In the genomic region with DNA sequence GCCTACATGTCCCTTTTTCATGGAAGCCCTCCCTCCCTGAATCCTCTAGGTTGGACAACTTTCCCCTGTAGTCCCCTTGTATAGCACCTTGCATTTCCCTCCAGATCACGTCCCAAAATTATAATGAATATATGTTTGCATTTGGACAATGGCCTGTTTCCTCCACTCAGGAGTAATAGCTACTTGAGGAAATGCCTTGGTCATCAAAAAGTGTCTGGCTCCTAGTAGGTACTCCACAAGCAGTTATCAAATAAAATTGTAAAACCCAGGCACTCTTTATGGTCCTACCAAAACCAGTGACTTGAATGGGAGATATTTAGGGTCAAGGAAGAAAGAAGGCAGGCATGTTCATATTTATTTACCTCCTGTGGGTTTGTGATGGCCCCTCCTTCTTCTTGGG, we compare ENCODE assay signal across 23 cellular contexts. TPM values are rescaled to one million over a fixed set of nuclear protein-coding genes. Genes with fewer than 3 reads are reported as not detected.
A peak's percentile ranks its signal among the peaks of the same experiment; 100 is the strongest.
DNase-seq lines count a peak whose midpoint lies in the region; ATAC-seq, FAIRE-seq and TF ChIP-seq lines count a peak whose summit lies in the region.
"Had no signal": no experiment of that assay in that cellular context is flagged by ENCODE, and none has a peak within 500 bp of the region (broad histone marks: within the 10 kb centered on the region; RNA-seq: fewer than 3 reads in every experiment).

No MANE protein-coding gene starts in this region.

- no peak for TF ChIP-seq POLR2A in A549 (IDR thresholded peaks at IDR 0.05; ENCODE audit: low read length)

- no peaks in the 10 kb centered on the region for H3K4me1 ChIP-seq in A549
- H3K4me1 ChIP-seq: BE2C; BLaER1 treated with 17β-estradiol and CSF1 and Interleukin-3, amounts not matched to agents 10 nM and 100 nM; HAP-1 had no signal

- no peak overlapping the region for H3K4me3 ChIP-seq in A549
- H3K4me3 ChIP-seq: BLaER1 treated with 17β-estradiol and CSF1 and Interleukin-3, amounts not matched to agents 10 nM and 100 nM; HAP-1 had no signal

- DNase-seq in NCI-H82 (lab: John Stamatoyannopoulos, UW): peak; percentile 38
- DNase-seq in NCI-H82 treated with DMSO at 0.1 percent for 48 hours (lab: John Stamatoyannopoulos, UW; ENCODE audit: unreplicated experiment): no peak
- DNase-seq in A549 (ENCODE audit: low read depth in 1 of 2, low spot score in 1 of 2): no peak
- peak; percentile 2 for DNase-seq in islet precursor cell
- no peak for DNase-seq in putamen (ENCODE audit: low spot score)
- no peak for DNase-seq in central memory CD4-positive, alpha-beta T cell
- DNase-seq: ACHN; AML-193; BE2C; CD4-positive, alpha-beta T cell; CD8-positive, alpha-beta memory T cell; DMS 273 treated with DMSO at 0.1 percent for 48 hours; DND-41; GOT3 had no signal

- no peak for ATAC-seq in A549

- TF ChIP-seq RAD21 in A549 (conservative IDR thresholded peaks at IDR 0.05 in 1 of 2, IDR thresholded peaks at IDR 0.05 in 1 of 2): no peak

- TF ChIP-seq EP300 in A549 (IDR thresholded peaks at IDR 0.05): no peak

- H3K9me3 ChIP-seq in A549: no peaks in the 10 kb centered on the region
- H3K9me3 ChIP-seq: BE2C, HAP-1 had no signal

- no peak overlapping the region for H3K27ac ChIP-seq in A549
- H3K27ac ChIP-seq: 22Rv1; BLaER1 treated with 17β-estradiol and CSF1 and Interleukin-3, amounts not matched to agents 10 nM and 100 nM had no signal

- no peak for FAIRE-seq in A549 (lab: Jason Lieb, UNC)
- FAIRE-seq: A204.1, D721Med, G401.6, GM12892, H54 had no signal

- 0% methylated on average over 1 of the region's 1 CpG for WGBS in A549 (ENCODE audit: missing lambda C conversion rate)

- POLR2A ChIA-PET in A549 (lab: Yijun Ruan, JAX): no interaction called here

- H3K4me2 ChIP-seq in A549: no peak overlapping the region
- H3K4me2 ChIP-seq: BLaER1 treated with 17β-estradiol and CSF1 and Interleukin-3, amounts not matched to agents 10 nM and 100 nM had no signal

- TF ChIP-seq CTCF in A549 (IDR thresholded peaks at IDR 0.05): no peak

- CTCF ChIA-PET in A549 (lab: Yijun Ruan, JAX): no interaction called here

TF ChIP-seq in A549, 52 proteins besides CTCF, POLR2A, EP300 and RAD21:
- TF ChIP-seq MAFK (IDR thresholded peaks at IDR 0.05; ENCODE audit: partially characterized antibody) (peak; percentile 13), FOXS1 (CRISPR knock-in tag; IDR thresholded peaks at IDR 0.05) (no peak)

RNA-seq across cellular contexts. Expression of a gene that starts 59.6 kb away (rescaled TPM):
- polyA plus RNA-seq in A549 (2011; rRNA removed) (not detected in 2 replicates), A549 (2017; fragmentation: RNase III; extraction: RNeasy Plus Mini Kit Qiagen cat#74134 plus additional on column Dnase treatment) (not detected in 3 replicates)
- polyA plus RNA-seq in A549 (2012; cell fraction: cytosol; rRNA removed): not detected in 2 replicates
- not detected in 2 replicates for polyA plus RNA-seq in A549 (2012; cell fraction: nucleus; rRNA removed)
- not detected in 2 replicates for polyA minus RNA-seq in A549 (2011; rRNA and poly(A)+ RNA removed)
- polyA plus RNA-seq: CD14-positive monocyte; CD8-positive, alpha-beta memory T cell had no signal

Comparison
In these comparisons a context has a peak if more than half of its experiments do, and no peak if none do; other contexts are left out.
1. DNase-seq: peak in NCI-H82 (single experiment) and islet precursor cell (single experiment); none in NCI-H82 treated with DMSO at 0.1 percent for 48 hours (single experiment), A549 (0 of 2), putamen (single experiment) and central memory CD4-positive, alpha-beta T cell (single experiment).